In the genomic region with DNA sequence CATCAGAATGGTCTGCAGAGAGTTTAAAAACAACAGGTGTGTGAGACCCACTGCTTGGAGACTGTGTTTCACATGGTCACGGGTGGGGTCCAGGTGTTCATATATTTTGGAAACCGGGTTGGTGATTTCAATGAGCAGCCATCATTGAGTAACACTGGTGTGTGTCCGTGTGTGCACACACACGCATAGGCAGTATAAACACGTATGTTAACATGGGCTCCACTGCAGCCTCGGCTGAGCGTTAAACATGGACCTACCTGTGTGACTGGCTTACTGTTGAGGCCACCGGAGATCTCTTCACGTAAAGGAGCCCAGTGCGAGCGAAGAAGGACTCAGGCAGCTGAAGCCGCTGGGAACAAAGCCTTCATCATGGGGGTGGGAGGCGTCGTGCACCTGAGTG, we compare ENCODE assay signal across 34 cellular contexts. TPM values are rescaled to one million over a fixed set of nuclear protein-coding genes. Genes with fewer than 3 reads are reported as not detected.
"Had no signal": no experiment of that assay in that cellular context is flagged by ENCODE, and none has a peak within 500 bp of the region (broad histone marks: within the 10 kb centered on the region; RNA-seq: fewer than 3 reads in every experiment).

No MANE protein-coding gene starts in this region.

- H3K27ac Mint-ChIP-seq: activated B cell treated with CpG ODN at 0.5 μM for 24 hours; activated CD8-positive, alpha-beta T cell treated with anti-CD3 and anti-CD28 coated beads for 36 hours; activated naive CD8-positive, alpha-beta T cell; activated T-helper 17 cell treated with anti-CD3 and anti-CD28 coated beads, Interleukin-2, amount 50 U/mL, for 72 hours; T-helper 17 cell; T-helper 2 cell treated with Interferon-gamma antibody and Interleukin-4, amounts not matched to agents 5 μg/mL and 100 μg/mL, for 36 hours had no signal

- H3K36me3 Mint-ChIP-seq: activated naive CD8-positive, alpha-beta T cell had no signal

- FAIRE-seq: astrocyte, colon, endometrium, endothelial cell of umbilical vein, frontal cortex had no signal

- H3K4me3 Mint-ChIP-seq: activated B cell treated with CpG ODN at 0.5 μM for 24 hours; activated CD8-positive, alpha-beta T cell treated with anti-CD3 and anti-CD28 coated beads for 36 hours; activated naive CD8-positive, alpha-beta T cell; activated T-cell treated with anti-CD3 and anti-CD28 coated beads, Interleukin-2, amount 50 U/mL, for 4 hours; activated T-helper 17 cell treated with anti-CD3 and anti-CD28 coated beads, Interleukin-2, amount 50 U/mL, for 72 hours; T-helper 17 cell; T-helper 2 cell treated with Interferon-gamma antibody and Interleukin-4, amounts not matched to agents 5 μg/mL and 100 μg/mL, for 36 hours had no signal

- H3K4me1 Mint-ChIP-seq: activated B cell treated with CpG ODN at 0.5 μM for 24 hours; activated T-helper 17 cell treated with anti-CD3 and anti-CD28 coated beads, Interleukin-2, amount 50 U/mL, for 72 hours; T-helper 17 cell had no signal

- H3K9me3 Mint-ChIP-seq: activated B cell treated with CpG ODN at 0.5 μM for 24 hours; activated CD8-positive, alpha-beta T cell treated with anti-CD3 and anti-CD28 coated beads for 36 hours; activated T-cell treated with anti-CD3 and anti-CD28 coated beads, Interleukin-2, amount 50 U/mL, for 4 hours; activated T-helper 17 cell treated with anti-CD3 and anti-CD28 coated beads, Interleukin-2, amount 50 U/mL, for 72 hours; T-helper 2 cell treated with Interferon-gamma antibody and Interleukin-4, amounts not matched to agents 5 μg/mL and 100 μg/mL, for 36 hours had no signal

- DNase-seq: activated B cell treated with CpG ODN at 0.5 μM for 24 hours; activated CD4-positive, alpha-beta T cell treated with anti-CD3 and anti-CD28 coated beads for 48 hours; activated CD4-positive, alpha-beta T cell treated with anti-CD3 and anti-CD28 coated beads, Interleukin-2, amount 50 U/mL, for 1 hour; activated CD4-positive, alpha-beta T cell treated with anti-CD3 and anti-CD28 coated beads, Interleukin-2, amount 50 U/mL, for 48 hours; activated CD8-positive, alpha-beta memory T cell treated with anti-CD3 and anti-CD28 coated beads for 24 hours; activated CD8-positive, alpha-beta T cell treated with anti-CD3 and anti-CD28 coated beads for 36 hours; activated effector memory CD4-positive, alpha-beta T cell treated with Interleukin-2 at 50 U/mL for 16 hours; activated gamma-delta T cell treated with Interleukin-2 at 50 U/mL for 16 hours; activated naive CD4-positive, alpha-beta T cell treated with anti-CD3 and anti-CD28 coated beads, Interleukin-2, amount 50 U/mL, for 16 hours; activated naive CD4-positive, alpha-beta T cell treated with Interleukin-2 at 50 U/mL for 16 hours; activated T-cell treated with anti-CD3 and anti-CD28 coated beads, Interleukin-2, amount 50 U/mL, for 4 hours; amniotic stem cell; anterior cingulate cortex; brain microvascular endothelial cell; caudate nucleus; cortex of kidney; dermis blood vessel endothelial cell; effector CD8-positive, alpha-beta T cell; foreskin fibroblast; head of caudate nucleus; T-helper 1 cell; T-helper 17 cell; T1000; WERI-Rb-1 had no signal

- ATAC-seq: activated CD4-positive, CD25-positive, alpha-beta regulatory T cell treated with anti-CD3 and anti-CD28 coated beads, Interleukin-2, amount 50 U/mL, for 24 hours; activated CD8-positive, alpha-beta T cell treated with anti-CD3 and anti-CD28 coated beads for 36 hours; activated T-cell treated with anti-CD3 and anti-CD28 coated beads, Interleukin-2, amount 50 U/mL, for 4 hours; activated T-helper 17 cell treated with anti-CD3 and anti-CD28 coated beads, Interleukin-2, amount 50 U/mL, for 72 hours; T-helper 17 cell had no signal

- H3K27ac ChIP-seq: brain microvascular endothelial cell, epithelial cell of prostate, WERI-Rb-1 had no signal

- H3K27me3 Mint-ChIP-seq: activated B cell treated with CpG ODN at 0.5 μM for 24 hours had no signal

- H3K27me3 ChIP-seq: brain microvascular endothelial cell had no signal

- H3K36me3 ChIP-seq: brain microvascular endothelial cell, WERI-Rb-1 had no signal

RNA-seq across cellular contexts. Expression of gene TLR3, which starts 56.9 kb away (rescaled TPM):
- total RNA-seq: activated B cell treated with CpG ODN at 0.5 μM for 24 hours; activated CD8-positive, alpha-beta T cell treated with anti-CD3 and anti-CD28 coated beads for 36 hours had no signal
